Comparison of ENCODE assay signal across 8 cellular contexts in genomic region chr2:24492283-24493272, GRCh38. TPM values are rescaled to one million over a fixed set of nuclear protein-coding genes. Genes with fewer than 3 reads are reported as not detected.
A peak's percentile ranks its signal among the peaks of the same experiment; 100 is the strongest.
DNase-seq lines count a peak whose midpoint lies in the region; ATAC-seq and TF ChIP-seq lines count a peak whose summit lies in the region.

No MANE protein-coding gene starts in this region.

- peak overlapping the region; percentile 16 for H3K27ac ChIP-seq in OCI-LY1 (ENCODE audit: low read depth, low read length, poor library complexity, severe bottlenecking)
- no peak overlapping the region for H3K27ac ChIP-seq in mesodermal cell (ENCODE audit: low read depth, low read length, severe bottlenecking)
- peak overlapping the region; percentile 89 to 97 (median 94) for H3K27ac ChIP-seq in upper lobe of left lung

- peaks cover 8% of the 10 kb centered on the region; the same call in 1 of the 2 replicates for H3K79me2 ChIP-seq in OCI-LY1 (ENCODE audit: insufficient read depth, low read length)

- H4K20me1 ChIP-seq in OCI-LY1 (ENCODE audit: insufficient read depth, low read length) = no peaks in the 10 kb centered on the region

- no peaks in the 10 kb centered on the region for H3K27me3 ChIP-seq in OCI-LY1 (ENCODE audit: insufficient read depth, low read length)
- H3K27me3 ChIP-seq in upper lobe of left lung = no peaks in the 10 kb centered on the region

- 19 to 20% methylated on average over 15 of the region's 20 CpGs for WGBS in mesodermal cell (ENCODE audit: insufficient coverage in 2 of 2), 2 experiments
- WGBS in upper lobe of left lung, 2 donors = 9 to 19% methylated on average over 15 to 20 of the region's 20 CpGs

- no peak for TF ChIP-seq POLR2A in upper lobe of left lung (IDR thresholded peaks at IDR 0.05)

- no peaks in the 10 kb centered on the region for H3F3A ChIP-seq in OCI-LY1 (ENCODE audit: insufficient read depth, low read length)

- TF ChIP-seq CTCF in OCI-LY1 (IDR thresholded peaks at IDR 0.05; ENCODE audit: low read length) = no peak
- no peak for TF ChIP-seq CTCF in upper lobe of left lung (IDR thresholded peaks at IDR 0.05)

- H3K9me3 ChIP-seq in OCI-LY1 (ENCODE audit: low read length) = no peaks in the 10 kb centered on the region
- no peaks in the 10 kb centered on the region for H3K9me3 ChIP-seq in mesodermal cell (ENCODE audit: control insufficient read depth, low read length)
- H3K9me3 ChIP-seq in upper lobe of left lung = no peaks in the 10 kb centered on the region

- H3K36me3 ChIP-seq in OCI-LY1 (ENCODE audit: insufficient read depth, low read length) (no peaks in the 10 kb centered on the region), mesodermal cell (ENCODE audit: control insufficient read depth, insufficient read depth, low read length) (no peaks in the 10 kb centered on the region), upper lobe of left lung (no peaks in the 10 kb centered on the region)

- H3K4me1 ChIP-seq in OCI-LY1 (ENCODE audit: insufficient read depth, low read length, severe bottlenecking) (peaks cover 44% of the 10 kb centered on the region), mesodermal cell (ENCODE audit: control insufficient read depth, insufficient read depth, low read length, poor library complexity, severe bottlenecking) (peaks cover 11% of the 10 kb centered on the region), upper lobe of left lung (peaks cover 29 to 44% (median 38%) of the 10 kb centered on the region in 4 donors)

- ATAC-seq in upper lobe of left lung (ENCODE audit: low FRiP score in 2 of 2) (peak in 1 of 2 donors; percentile 0), HG03469 (IDR thresholded peaks at IDR 0.05; ENCODE audit: unreplicated experiment) (no peak)

- H3K4me3 ChIP-seq in OCI-LY1 (ENCODE audit: low read depth, low read length, poor library complexity, severe bottlenecking) (peak overlapping the region; percentile 68), mesodermal cell (ENCODE audit: extremely low read depth, insufficient read depth, low read length, poor library complexity, severe bottlenecking) (peak overlapping the region; percentile 62), upper lobe of left lung (peak overlapping the region; percentile 73 to 94 (median 87))

- peak; percentile 29 for DNase-seq in NCI-H2227 (lab: John Stamatoyannopoulos, UW; ENCODE audit: unreplicated experiment)
- DNase-seq in NCI-H2227 treated with DMSO at 0.1 percent for 48 hours (lab: John Stamatoyannopoulos, UW) = no peak
- peak; percentile 26 for DNase-seq in dermis blood vessel endothelial cell
- peak in 1 of 2 donors; percentile 43 for DNase-seq in upper lobe of left lung
- DNase-seq in germinal center (ENCODE audit: low spot score) = no peak

- peak overlapping the region; percentile 74 for H3K4me2 ChIP-seq in OCI-LY1 (ENCODE audit: low read length)

- no peaks in the 10 kb centered on the region for H3K9me2 ChIP-seq in OCI-LY1 (ENCODE audit: low read depth, low read length)

- TF ChIP-seq EP300 in upper lobe of left lung (IDR thresholded peaks at IDR 0.05) = no peak

- no peak overlapping the region for H2AFZ ChIP-seq in OCI-LY1 (ENCODE audit: low read length)

- peak overlapping the region; percentile 60 for H3K9ac ChIP-seq in OCI-LY1 (ENCODE audit: low read length)

RNA-seq across cellular contexts. Expression of gene NCOA1, which starts 1.5 kb away (rescaled TPM):
- total RNA-seq in dermis blood vessel endothelial cell = 12.8 and 13.1 TPM in 2 replicates
- 13.3 TPM for polyA plus RNA-seq in mesodermal cell (2013, experiment 1 of 2)
- polyA plus RNA-seq in mesodermal cell (2013, experiment 2 of 2) = 12.2 TPM
- total RNA-seq in upper lobe of left lung = 10 to 100 TPM; 38.3 to 68.1 (median 42.5) TPM

Comparison
In these comparisons a context has a peak if more than half of its experiments do, and no peak if none do; other contexts are left out.
1. DNase-seq: peak in NCI-H2227 (single experiment) and dermis blood vessel endothelial cell (single experiment); none in NCI-H2227 treated with DMSO at 0.1 percent for 48 hours (single experiment) and germinal center (single experiment).
2. Peak in every context shown above with its lines, with median percentiles within 50 percentile points of each other: H3K4me3 ChIP-seq.